ENCODE assay signal across 8 cellular contexts in the genomic region with DNA sequence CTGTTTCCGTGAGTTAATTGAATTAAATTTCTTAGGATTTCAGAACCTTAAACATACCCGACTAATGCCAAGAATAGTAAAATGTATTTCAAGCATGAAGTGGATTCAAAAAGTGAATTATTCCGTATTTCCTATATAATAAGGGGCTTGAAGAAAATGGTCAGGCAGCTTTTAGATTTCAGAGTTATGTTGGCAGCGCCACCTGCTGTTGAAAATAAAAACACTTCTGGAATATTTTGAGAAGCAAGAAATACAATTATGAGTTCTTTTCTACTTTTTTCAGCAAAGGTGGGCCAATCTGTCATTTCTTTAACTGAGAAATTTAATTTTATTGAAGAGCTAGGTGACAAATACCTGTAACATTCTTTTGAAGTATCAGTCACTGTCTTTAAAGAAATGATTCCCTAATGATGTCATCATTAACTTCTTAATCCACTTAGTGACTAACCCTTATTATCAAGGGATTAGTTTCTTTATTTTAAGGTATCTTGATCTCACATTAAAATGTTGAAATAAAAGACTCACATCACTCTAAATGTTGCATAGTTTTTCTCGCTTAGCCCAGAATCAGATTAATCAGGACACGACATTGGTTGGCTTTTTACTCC. TPM values are rescaled to one million over a fixed set of nuclear protein-coding genes. Genes with fewer than 3 reads are reported as not detected.
DNase-seq lines count a peak whose midpoint lies in the region; ATAC-seq and TF ChIP-seq lines count a peak whose summit lies in the region.

No MANE protein-coding gene starts in this region.

- H3K4me1 ChIP-seq in left ventricle myocardium inferior = no peaks in the 10 kb centered on the region

- no peaks in the 10 kb centered on the region for H3K27me3 Mint-ChIP-seq in activated CD8-positive, alpha-beta memory T cell treated with anti-CD3 and anti-CD28 coated beads, Interleukin-2, amount 10 ng/mL, durations not matched to agents 7 days and 5 days

- ATAC-seq in left cardiac atrium (no peak), HG03354 (IDR thresholded peaks at IDR 0.05; ENCODE audit: poor library complexity, severe bottlenecking, unreplicated experiment) (no peak), HG03442 (IDR thresholded peaks at IDR 0.05; ENCODE audit: unreplicated experiment) (no peak)
- no peak for ATAC-seq in activated CD8-positive, alpha-beta memory T cell treated with anti-CD3 and anti-CD28 coated beads, Interleukin-2, amount 10 ng/mL, durations not matched to agents 7 days and 5 days

- H3K36me3 Mint-ChIP-seq in activated CD8-positive, alpha-beta memory T cell treated with anti-CD3 and anti-CD28 coated beads, Interleukin-2, amount 10 ng/mL, durations not matched to agents 7 days and 5 days = peaks cover 2% of the 10 kb centered on the region

- DNase-seq in left ventricle myocardium inferior (no peak), left cardiac atrium (no peak), NCI-H1694 treated with DMSO at 0.1 percent for 48 hours (lab: John Stamatoyannopoulos, UW) (peak; percentile 43), amniotic epithelial cell (ENCODE audit: low read depth) (peak; percentile 50), kidney glomerular epithelial cell (lab: John Stamatoyannopoulos, UW) (peak; percentile 52)
- no peak for DNase-seq in activated CD8-positive, alpha-beta memory T cell treated with anti-CD3 and anti-CD28 coated beads, Interleukin-2, amount 10 ng/mL, durations not matched to agents 7 days and 5 days

- peaks cover 37% of the 10 kb centered on the region for H3K4me1 Mint-ChIP-seq in activated CD8-positive, alpha-beta memory T cell treated with anti-CD3 and anti-CD28 coated beads, Interleukin-2, amount 10 ng/mL, durations not matched to agents 7 days and 5 days

- intact Hi-C loops in left ventricle myocardium inferior (cut with micrococcal nuclease) = loop anchor here (5.0 to 10.0 kb wide), 3 partner anchors 114 to 314 kb away; a partner anchor contains a TSS
- intact Hi-C loops in left cardiac atrium (cut with DNase I) = loop anchor here (5.0 to 10.0 kb wide), 3 partner anchors 116 to 224 kb away; a partner anchor contains a TSS

- no peak overlapping the region for H3K27ac ChIP-seq in left ventricle myocardium inferior (replicated peaks)

- H3K36me3 ChIP-seq in left ventricle myocardium inferior = no peaks in the 10 kb centered on the region

- no peaks in the 10 kb centered on the region for H3K27me3 ChIP-seq in left ventricle myocardium inferior (ENCODE audit: low read depth)

- no peaks in the 10 kb centered on the region for H3K9me3 Mint-ChIP-seq in activated CD8-positive, alpha-beta memory T cell treated with anti-CD3 and anti-CD28 coated beads, Interleukin-2, amount 10 ng/mL, durations not matched to agents 7 days and 5 days (ENCODE audit: low read depth)

- H3K4me3 Mint-ChIP-seq in activated CD8-positive, alpha-beta memory T cell treated with anti-CD3 and anti-CD28 coated beads, Interleukin-2, amount 10 ng/mL, durations not matched to agents 7 days and 5 days = no peak overlapping the region

- CTCF ChIA-PET in activated CD8-positive, alpha-beta memory T cell treated with anti-CD3 and anti-CD28 coated beads, Interleukin-2, amount 10 ng/mL, durations not matched to agents 7 days and 5 days (lab: Charles Lee) = interaction anchor here (0.8 to 3.7 kb wide), 13 partner anchors 12 to 224 kb away, joined by 3 to 41 read pairs (median 4); a partner anchor contains a TSS

- H3K9me3 ChIP-seq in left ventricle myocardium inferior (replicated peaks) = no peaks in the 10 kb centered on the region

- no peak overlapping the region for H3K27ac Mint-ChIP-seq in activated CD8-positive, alpha-beta memory T cell treated with anti-CD3 and anti-CD28 coated beads, Interleukin-2, amount 10 ng/mL, durations not matched to agents 7 days and 5 days

- TF ChIP-seq CTCF in left ventricle myocardium inferior (IDR thresholded peaks at IDR 0.05; ENCODE audit: borderline replicate concordance) = peak; percentile 81

- no peak overlapping the region for H3K4me3 ChIP-seq in left ventricle myocardium inferior

RNA-seq across cellular contexts. Expression of a gene that starts 36.6 kb away (rescaled TPM):
- total RNA-seq in left ventricle myocardium inferior (not detected), left cardiac atrium (not detected)
- total RNA-seq in activated CD8-positive, alpha-beta memory T cell treated with anti-CD3 and anti-CD28 coated beads, Interleukin-2, amount 10 ng/mL, durations not matched to agents 7 days and 5 days = not detected

Comparison
In these comparisons a context has a peak if more than half of its experiments do, and no peak if none do; other contexts are left out.
1. DNase-seq: peak in NCI-H1694 treated with DMSO at 0.1 percent for 48 hours (single experiment), amniotic epithelial cell (single experiment) and kidney glomerular epithelial cell (single experiment); none in left ventricle myocardium inferior (single experiment), left cardiac atrium (single experiment) and activated CD8-positive, alpha-beta memory T cell treated with anti-CD3 and anti-CD28 coated beads, Interleukin-2, amount 10 ng/mL, durations not matched to agents 7 days and 5 days (single experiment).